Comparison of ENCODE assay signal across 1 cellular context in genomic region chr1:26820784-26821269, GRCh38.
TF ChIP-seq lines count a peak whose summit lies in the region.

No MANE protein-coding gene starts in this region.

TF ChIP-seq in WTC11, 78 proteins besides CTCF, POLR2A, EP300 and RAD21 (continued from another document):
- TF ChIP-seq ZNF512 (CRISPR knock-in tag; IDR thresholded peaks at IDR 0.05; ENCODE audit: borderline replicate concordance): no peak
